Comparison of ENCODE assay signal across 25 cellular contexts in the genomic region with DNA sequence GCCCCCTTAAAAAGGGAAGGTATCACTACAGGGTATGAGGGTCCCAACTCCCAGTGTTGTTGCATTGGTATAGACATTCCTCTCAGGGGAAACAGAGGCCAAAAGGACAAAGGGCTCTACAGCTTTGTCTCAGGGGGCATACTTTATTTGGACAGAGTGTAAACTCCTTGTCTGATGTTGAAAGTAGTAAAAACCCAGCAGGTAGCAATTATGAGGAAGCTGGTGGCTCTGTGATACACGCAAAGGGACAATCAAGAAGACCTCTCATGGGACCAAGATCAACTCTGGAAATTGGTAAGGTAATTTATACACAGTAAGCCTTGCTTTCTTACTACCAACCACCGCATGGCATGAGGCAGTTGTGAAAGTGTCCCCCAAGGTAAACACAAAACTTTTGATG.
DNase-seq lines count a peak whose midpoint lies in the region; ATAC-seq and TF ChIP-seq lines count a peak whose summit lies in the region.
"Had no signal": no experiment of that assay in that cellular context is flagged by ENCODE, and none has a peak within 500 bp of the region (broad histone marks: within the 10 kb centered on the region; RNA-seq: fewer than 3 reads in every experiment).

No MANE protein-coding gene starts in this region.

- TF ChIP-seq CTCF in A673 (conservative IDR thresholded peaks at IDR 0.05; ENCODE audit: low read depth, low read length) (no peak), GM23338 (conservative IDR thresholded peaks at IDR 0.05; ENCODE audit: low read depth in 2 of 2) (no peak)

- no peak overlapping the region for H3K27ac Mint-ChIP-seq in GM23338
- no peak overlapping the region for H3K27ac Mint-ChIP-seq in activated CD4-positive, alpha-beta memory T cell treated with anti-CD3 and anti-CD28 coated beads for 36 hours
- H3K27ac Mint-ChIP-seq: CD14-positive monocyte; CD4-positive, alpha-beta memory T cell; CD4-positive, CD25-positive, alpha-beta regulatory T cell; CD8-positive, alpha-beta memory T cell had no signal

- no peaks in the 10 kb centered on the region for H3K36me3 ChIP-seq in A673 (ENCODE audit: insufficient read depth, low read length, poor library complexity, severe bottlenecking)
- H3K36me3 ChIP-seq in GM23338 (ENCODE audit: insufficient read depth) = no peaks in the 10 kb centered on the region
- H3K36me3 ChIP-seq: BE2C, BLaER1 had no signal

- no peaks in the 10 kb centered on the region for H3F3A ChIP-seq in GM23338 (replicated peaks; ENCODE audit: low read depth)

- H3K9me2 ChIP-seq in GM23338 (ENCODE audit: insufficient read depth) = no peaks in the 10 kb centered on the region; the same call in 1 of the 2 replicates

- peaks cover 2% of the 10 kb centered on the region for H3K27me3 Mint-ChIP-seq in GM23338 (ENCODE audit: insufficient read depth, low read depth, poor library complexity)
- no peaks in the 10 kb centered on the region for H3K27me3 Mint-ChIP-seq in activated CD4-positive, alpha-beta memory T cell treated with anti-CD3 and anti-CD28 coated beads for 36 hours
- H3K27me3 Mint-ChIP-seq: CD4-positive, alpha-beta memory T cell; CD4-positive, CD25-positive, alpha-beta regulatory T cell; CD8-positive, alpha-beta memory T cell had no signal

- H3K9me3 Mint-ChIP-seq in GM23338 = no peaks in the 10 kb centered on the region
- H3K9me3 Mint-ChIP-seq in activated CD4-positive, alpha-beta memory T cell treated with anti-CD3 and anti-CD28 coated beads for 36 hours = peaks cover 11% of the 10 kb centered on the region

- no peak overlapping the region for H3K4me2 ChIP-seq in GM23338
- H3K4me2 ChIP-seq: A549, BLaER1 had no signal

- H2AFZ ChIP-seq in GM23338 = peak overlapping the region; percentile 17; the same call in 1 of the 2 replicates

- peaks cover 8% of the 10 kb centered on the region for H3K4me1 ChIP-seq in A673 (ENCODE audit: insufficient read depth, low read length, poor library complexity, severe bottlenecking)
- H3K4me1 ChIP-seq in GM23338 (ENCODE audit: insufficient read depth) = peaks cover 4% of the 10 kb centered on the region; the same call in 1 of the 2 replicates
- H3K4me1 ChIP-seq: A549, BE2C, BLaER1 had no signal

- BruUV-seq in A673 (replicated peaks; lab: Mats Ljungman, UMichigan) = no TSS peak

- H3K79me2 ChIP-seq in GM23338 (replicated peaks; ENCODE audit: insufficient read depth) = no peaks in the 10 kb centered on the region

- intact Hi-C loops in A673 (cut with micrococcal nuclease; ENCODE audit: unreplicated experiment) = no loop called here
- intact Hi-C loops in activated CD4-positive, alpha-beta memory T cell treated with anti-CD3 and anti-CD28 coated beads for 36 hours (cut with micrococcal nuclease) = no loop called here
- intact Hi-C loops in head of caudate nucleus (cut with DNase I) = no loop called here

- H3K27me3 ChIP-seq in A673 (replicated peaks; ENCODE audit: insufficient read depth, low read depth, low read length, poor library complexity) = no peaks in the 10 kb centered on the region
- no peaks in the 10 kb centered on the region for H3K27me3 ChIP-seq in GM23338 (ENCODE audit: insufficient read depth)
- H3K27me3 ChIP-seq: BLaER1 had no signal

- DNase-seq in A673 (ENCODE audit: low spot score) (peak; percentile 17), GM23338 (ENCODE audit: low spot score) (no peak), HEK293T (ENCODE audit: extremely low spot score) (peak; percentile 12), NCI-H69 (lab: John Stamatoyannopoulos, UW) (peak; percentile 89), head of caudate nucleus (no peak)
- DNase-seq in activated CD4-positive, alpha-beta memory T cell treated with anti-CD3 and anti-CD28 coated beads for 36 hours = no peak
- DNase-seq: ACHN; BE2C; C1 segment of cervical spinal cord; CD4-positive, alpha-beta memory T cell; CD4-positive, CD25-positive, alpha-beta regulatory T cell; CD8-positive, alpha-beta memory T cell; COR-L47; DMS 273 treated with DMSO at 0.1 percent for 48 hours; DMS153; DMS53; DMS79; DND-41; EL; GDM1 had no signal

- no peak overlapping the region for H3K4me3 ChIP-seq in A673 (ENCODE audit: low read depth, low read length, poor library complexity, severe bottlenecking)
- H3K4me3 ChIP-seq in GM23338 = no peak overlapping the region
- H3K4me3 ChIP-seq: A549, BLaER1, GM12878 had no signal

- POLR2A ChIA-PET in A673 (lab: Charles Lee; ENCODE audit: low non-redundant PET) = no interaction called here
- POLR2A ChIA-PET in HEK293T (lab: Yijun Ruan, JAX) = no interaction called here
- POLR2A ChIA-PET in activated CD4-positive, alpha-beta memory T cell treated with anti-CD3 and anti-CD28 coated beads for 36 hours (lab: Charles Lee) = no interaction called here

- H3K27ac ChIP-seq in A673 (ENCODE audit: low read depth, low read length, poor library complexity, severe bottlenecking) (no peak overlapping the region), GM23338 (ENCODE audit: low read depth) (no peak overlapping the region)
- H3K27ac ChIP-seq: A549, BLaER1 had no signal

- peaks cover 10% of the 10 kb centered on the region for H3K4me1 Mint-ChIP-seq in GM23338
- H3K4me1 Mint-ChIP-seq in activated CD4-positive, alpha-beta memory T cell treated with anti-CD3 and anti-CD28 coated beads for 36 hours (ENCODE audit: low read depth) = no peaks in the 10 kb centered on the region
- H3K4me1 Mint-ChIP-seq: CD14-positive monocyte; CD4-positive, alpha-beta memory T cell; CD4-positive, CD25-positive, alpha-beta regulatory T cell; CD8-positive, alpha-beta memory T cell had no signal

- no peak overlapping the region for H3K4me3 Mint-ChIP-seq in GM23338
- no peak overlapping the region for H3K4me3 Mint-ChIP-seq in activated CD4-positive, alpha-beta memory T cell treated with anti-CD3 and anti-CD28 coated beads for 36 hours
- H3K4me3 Mint-ChIP-seq: CD14-positive monocyte; CD4-positive, alpha-beta memory T cell; CD4-positive, CD25-positive, alpha-beta regulatory T cell; CD8-positive, alpha-beta memory T cell had no signal

- H4K20me1 ChIP-seq in GM23338 (replicated peaks; ENCODE audit: insufficient read depth) = no peaks in the 10 kb centered on the region
- H4K20me1 ChIP-seq: BLaER1 had no signal

- no peak for ATAC-seq in GM23338
- ATAC-seq in HG03457 (IDR thresholded peaks at IDR 0.05; ENCODE audit: unreplicated experiment) = no peak
- ATAC-seq: A549, GM12878 had no signal

- no peaks in the 10 kb centered on the region for H3K9me3 ChIP-seq in A673 (ENCODE audit: low read depth, low read length, poor library complexity, severe bottlenecking)
- H3K9me3 ChIP-seq: A549, BE2C, BLaER1 had no signal

- H3K36me3 Mint-ChIP-seq in GM23338 (ENCODE audit: low read depth) = no peaks in the 10 kb centered on the region
- no peaks in the 10 kb centered on the region for H3K36me3 Mint-ChIP-seq in activated CD4-positive, alpha-beta memory T cell treated with anti-CD3 and anti-CD28 coated beads for 36 hours
- H3K36me3 Mint-ChIP-seq: CD14-positive monocyte; CD4-positive, alpha-beta memory T cell; CD4-positive, CD25-positive, alpha-beta regulatory T cell; CD8-positive, alpha-beta memory T cell had no signal

- CTCF ChIA-PET in A673 (lab: Charles Lee) = no interaction called here
- CTCF ChIA-PET in HEK293T (lab: Yijun Ruan, JAX) = no interaction called here
- CTCF ChIA-PET in activated CD4-positive, alpha-beta memory T cell treated with anti-CD3 and anti-CD28 coated beads for 36 hours (lab: Charles Lee) = no interaction called here

TF ChIP-seq in GM23338, 12 proteins besides CTCF, POLR2A, EP300 and RAD21 (continues in another document):
- TF ChIP-seq EZH2phosphoT487 (IDR thresholded peaks at IDR 0.05; ENCODE audit: unreplicated experiment) = no peak

TF ChIP-seq in HEK293T, 16 proteins besides CTCF, POLR2A, EP300 and RAD21:
- TF ChIP-seq NFRKB (IDR thresholded peaks at IDR 0.05) = no peak
- TF ChIP-seq ARNT (IDR thresholded peaks at IDR 0.05) = peak; percentile 93
TF ChIP-seq in HEK293T: peak in this region for 1.

Comparison
In these comparisons a context has a peak if more than half of its experiments do, and no peak if none do; other contexts are left out.
1. DNase-seq: peak in A673 (single experiment), HEK293T (single experiment) and NCI-H69 (single experiment); none in GM23338 (single experiment), activated CD4-positive, alpha-beta memory T cell treated with anti-CD3 and anti-CD28 coated beads for 36 hours (single experiment) and head of caudate nucleus (0 of 42).